In genomic region chr1:26541816-26542711, GRCh38 we compare ENCODE assay signal across 8 cellular contexts. TPM values are rescaled to one million over a fixed set of nuclear protein-coding genes. Genes with fewer than 3 reads are reported as not detected.
DNase-seq lines count a peak whose midpoint lies in the region; ATAC-seq and TF ChIP-seq lines count a peak whose summit lies in the region.

No MANE protein-coding gene starts in this region.

- peaks cover 85% of the 10 kb centered on the region for H3K4me1 Mint-ChIP-seq in activated CD8-positive, alpha-beta memory T cell treated with anti-CD3 and anti-CD28 coated beads, Interleukin-2, amount 10 ng/mL, durations not matched to agents 7 days and 5 days
- peaks cover 51 to 96% (median 89%) of the 10 kb centered on the region in 4 donors for H3K4me1 Mint-ChIP-seq in naive thymus-derived CD8-positive, alpha-beta T cell

- TF ChIP-seq EP300 in stomach (IDR thresholded peaks at IDR 0.05): no peak

- H3K4me3 Mint-ChIP-seq in activated CD8-positive, alpha-beta memory T cell treated with anti-CD3 and anti-CD28 coated beads, Interleukin-2, amount 10 ng/mL, durations not matched to agents 7 days and 5 days: peak overlapping the region; percentile 73
- H3K4me3 Mint-ChIP-seq in naive thymus-derived CD8-positive, alpha-beta T cell: peak overlapping the region; percentile 74 to 91 (median 83)

- no peaks in the 10 kb centered on the region for H3K9me3 Mint-ChIP-seq in activated CD8-positive, alpha-beta memory T cell treated with anti-CD3 and anti-CD28 coated beads, Interleukin-2, amount 10 ng/mL, durations not matched to agents 7 days and 5 days (ENCODE audit: low read depth)
- no peaks in the 10 kb centered on the region for H3K9me3 Mint-ChIP-seq in naive thymus-derived CD8-positive, alpha-beta T cell

- intact Hi-C loops in stomach (cut with DNase I; ENCODE audit: low total_unique reads): no loop called here

- WGBS in stomach, 5 donors: 48 to 67% (median 60%) methylated on average over 16 to 18 of the region's 18 CpGs

- no peak overlapping the region for H3K4me3 ChIP-seq in stomach

- TF ChIP-seq POLR2A in erythroblast (IDR thresholded peaks at IDR 0.05; ENCODE audit: low read length) (peak; percentile 22), stomach (IDR thresholded peaks at IDR 0.05) (no peak)

- POLR2A ChIA-PET in naive thymus-derived CD8-positive, alpha-beta T cell (lab: Charles Lee): interaction anchor here (0.5 to 5.9 kb wide), 9 partner anchors 9 to 613 kb away, joined by 3 to 49 read pairs (median 7); partner anchors contain the start of genes GPN2, HMGN2, PIGV and RPS6KA1

- peak overlapping the region; percentile 97 for H3K27ac Mint-ChIP-seq in activated CD8-positive, alpha-beta memory T cell treated with anti-CD3 and anti-CD28 coated beads, Interleukin-2, amount 10 ng/mL, durations not matched to agents 7 days and 5 days
- H3K27ac Mint-ChIP-seq in naive thymus-derived CD8-positive, alpha-beta T cell: peak overlapping the region; percentile 91 to 99 (median 96)

- peaks cover 9 to 87% (median 28%) of the 10 kb centered on the region in 4 donors for H3K4me1 ChIP-seq in stomach

- DNase-seq in NCI-H69 (lab: John Stamatoyannopoulos, UW): peak; percentile 43
- DNase-seq in activated CD8-positive, alpha-beta memory T cell treated with anti-CD3 and anti-CD28 coated beads, Interleukin-2, amount 10 ng/mL, durations not matched to agents 7 days and 5 days: peak; percentile 95
- DNase-seq in erythroblast (lab: John Stamatoyannopoulos, UW): peak in 1 of 2 experiments; percentile 74
- peak; percentile 30 to 85 (median 69) for DNase-seq in naive thymus-derived CD8-positive, alpha-beta T cell
- DNase-seq in stomach: peak; percentile 65
- DNase-seq in DMS79 treated with DMSO at 0.1 percent for 48 hours (lab: John Stamatoyannopoulos, UW): no peak

- no peaks in the 10 kb centered on the region for H3K9me3 ChIP-seq in stomach

- CTCF ChIA-PET in activated CD8-positive, alpha-beta memory T cell treated with anti-CD3 and anti-CD28 coated beads, Interleukin-2, amount 10 ng/mL, durations not matched to agents 7 days and 5 days (lab: Charles Lee): interaction anchor here (1.0 to 6.4 kb wide), 19 partner anchors 8 to 348 kb away, joined by 3 to 82 read pairs (median 4); partner anchors contain the start of genes GPN2 and RPS6KA1

- H3K27ac ChIP-seq in stomach: peak overlapping the region; percentile 28 to 91 (median 79)

- TF ChIP-seq CTCF in stomach (IDR thresholded peaks at IDR 0.05): peak in 3 of 7 experiments; percentile 14 to 35 (median 18)

- no peaks in the 10 kb centered on the region for H3K27me3 Mint-ChIP-seq in activated CD8-positive, alpha-beta memory T cell treated with anti-CD3 and anti-CD28 coated beads, Interleukin-2, amount 10 ng/mL, durations not matched to agents 7 days and 5 days
- H3K27me3 Mint-ChIP-seq in naive thymus-derived CD8-positive, alpha-beta T cell: no peaks in the 10 kb centered on the region

- ATAC-seq in GM18498 (IDR thresholded peaks at IDR 0.05; ENCODE audit: unreplicated experiment) (peak; percentile 62), HG02588 (IDR thresholded peaks at IDR 0.05; ENCODE audit: unreplicated experiment) (peak; percentile 44)
- ATAC-seq in activated CD8-positive, alpha-beta memory T cell treated with anti-CD3 and anti-CD28 coated beads, Interleukin-2, amount 10 ng/mL, durations not matched to agents 7 days and 5 days: peak; percentile 73
- peak; percentile 71 for ATAC-seq in naive thymus-derived CD8-positive, alpha-beta T cell

- no peaks in the 10 kb centered on the region for H3K27me3 ChIP-seq in stomach

- peaks cover 20% of the 10 kb centered on the region for H3K36me3 Mint-ChIP-seq in activated CD8-positive, alpha-beta memory T cell treated with anti-CD3 and anti-CD28 coated beads, Interleukin-2, amount 10 ng/mL, durations not matched to agents 7 days and 5 days
- H3K36me3 Mint-ChIP-seq in naive thymus-derived CD8-positive, alpha-beta T cell: peaks cover 0 to under 1% (median 0%) of the 10 kb centered on the region in 3 donors

- peaks cover 4 to 23% (median 15%) of the 10 kb centered on the region in 4 donors for H3K36me3 ChIP-seq in stomach

RNA-seq across cellular contexts. Expression of gene RPS6KA1, which starts 12.5 kb away (rescaled TPM):
- total RNA-seq in activated CD8-positive, alpha-beta memory T cell treated with anti-CD3 and anti-CD28 coated beads, Interleukin-2, amount 10 ng/mL, durations not matched to agents 7 days and 5 days: 100 to 1,000 TPM; 158 to 181 TPM
- total RNA-seq in naive thymus-derived CD8-positive, alpha-beta T cell: 10 to 100 TPM; 95.2 to 97.0 TPM
- polyA plus RNA-seq in naive thymus-derived CD8-positive, alpha-beta T cell: 100 to 1,000 TPM; 125 to 137 (median 125) TPM
- total RNA-seq in stomach: 100 to 1,000 TPM in 1 of 5 donors, 10 to 100 TPM in 4; 15.2 to 769 (median 46.7) TPM
- polyA plus RNA-seq in stomach: 10 to 100 TPM; 21.4 to 37.9 (median 25.5) TPM
